8 cellular contexts compared by ENCODE assay signal in the genomic region with DNA sequence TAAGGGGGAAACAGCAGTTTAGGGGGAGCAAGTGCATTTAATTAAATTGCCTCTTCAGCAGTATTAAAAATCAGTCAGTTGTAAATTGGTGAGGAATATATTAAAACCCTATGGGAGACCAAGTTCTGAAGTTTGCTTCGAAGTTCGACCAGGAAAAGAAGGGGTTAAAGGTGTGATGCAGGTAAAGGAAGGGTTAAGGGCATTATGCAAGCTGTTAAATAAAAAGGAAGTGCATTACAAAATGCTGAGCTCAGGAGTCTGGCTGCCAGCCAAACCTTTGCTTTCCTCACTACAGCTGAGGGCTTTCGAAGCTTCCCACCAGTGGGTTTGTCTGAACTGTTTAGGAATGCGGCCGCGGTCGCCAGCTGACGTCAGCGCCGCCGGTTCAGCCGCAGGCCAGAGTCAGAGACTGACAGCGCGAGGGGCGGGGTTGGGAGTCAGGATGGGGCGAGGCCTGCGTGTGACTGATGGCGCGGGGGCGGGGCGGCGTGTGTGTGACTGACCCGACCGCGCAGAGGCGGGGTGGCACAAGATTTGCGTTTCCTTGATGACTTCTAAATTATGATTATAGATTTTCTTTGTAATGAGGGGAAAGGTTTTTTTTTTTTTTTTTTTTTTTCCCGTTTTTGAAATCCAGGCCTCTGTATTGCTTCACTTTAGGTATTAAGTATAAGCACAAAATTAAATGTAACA.
DNase-seq lines count a peak whose midpoint lies in the region; ATAC-seq and TF ChIP-seq lines count a peak whose summit lies in the region.

No MANE protein-coding gene starts in this region.

- TF ChIP-seq CTCF in DND-41 (IDR thresholded peaks at IDR 0.05; ENCODE audit: borderline replicate concordance, extremely low read depth, low read length, poor library complexity, severe bottlenecking) (no peak), Peyer's patch (IDR thresholded peaks at IDR 0.05) (no peak)

- no peak for TF ChIP-seq POLR2A in Peyer's patch (IDR thresholded peaks at IDR 0.05)

- no peaks in the 10 kb centered on the region for H3K9me3 ChIP-seq in DND-41 (ENCODE audit: insufficient read depth, low read length, severe bottlenecking)
- no peaks in the 10 kb centered on the region for H3K9me3 ChIP-seq in Peyer's patch
- H3K9me3 ChIP-seq in mucosa of rectum (ENCODE audit: control insufficient read depth in 2 of 2, low read length in 2 of 2), result no peaks in the 10 kb centered on the region

- no peak overlapping the region for H2AFZ ChIP-seq in DND-41 (ENCODE audit: low read depth, low read length)

- H3K4me1 ChIP-seq in DND-41 (ENCODE audit: insufficient read depth, low read length) (peaks cover 15% of the 10 kb centered on the region), Peyer's patch (peaks cover 0 to 16% (median 3%) of the 10 kb centered on the region in 4 donors), mucosa of rectum (ENCODE audit: control insufficient read depth in 2 of 2, insufficient read depth in 2 of 2, low read length in 2 of 2) (peaks cover 9 to 12% of the 10 kb centered on the region in 2 donors)

- ATAC-seq in DND-41 (ENCODE audit: insufficient read depth, low read depth) (peak; percentile 100), esophagus mucosa (peak; percentile 100)
- peak; percentile 98 to 99 for ATAC-seq in activated T-cell treated with anti-CD3 and anti-CD28 coated beads, Interleukin-2, amount 50 U/mL, for 72 hours (replicated peaks in 1 of 2)

- H3K4me2 ChIP-seq in DND-41 (ENCODE audit: insufficient read depth, low read length), result peak overlapping the region; percentile 64

- DNase-seq in DND-41, result peak; percentile 94
- peak; percentile 99 for DNase-seq in H4 (ENCODE audit: low spot score)
- peak; percentile 95 to 97 for DNase-seq in Kasumi-1 (lab: John Stamatoyannopoulos, UW)
- peak; percentile 99 to 100 (median 99) for DNase-seq in Peyer's patch
- DNase-seq in activated T-cell treated with anti-CD3 and anti-CD28 coated beads, Interleukin-2, amount 50 U/mL, for 72 hours, result peak; percentile 97 to 98
- peak; percentile 98 for DNase-seq in stimulated activated CD8-positive, alpha-beta memory T cell treated with anti-CD3 and anti-CD28 coated beads, Interleukin-4, amount 100 ng/mL, for 24 hours (ENCODE audit: low read depth)

- H4K20me1 ChIP-seq in DND-41 (ENCODE audit: insufficient read depth, low read length), result peaks cover 6% of the 10 kb centered on the region; the same call in 1 of the 2 replicates

- H3K9ac ChIP-seq in DND-41 (ENCODE audit: low read depth, low read length), result peak overlapping the region; percentile 35; the same call in 1 of the 2 replicates
- peak overlapping the region; percentile 60 to 64 for H3K9ac ChIP-seq in mucosa of rectum (ENCODE audit: low read depth in 1 of 2, low read length in 2 of 2)

- H3K4me3 ChIP-seq in DND-41 (ENCODE audit: low read depth in 1 of 2, low read length in 2 of 2) (peak overlapping the region in 1 of 2 experiments; percentile 49; a peak in 2 of 4 replicates), Peyer's patch (peak overlapping the region in 2 of 4 donors; percentile 25 to 32), mucosa of rectum (ENCODE audit: low read length in 2 of 2) (peak overlapping the region; percentile 64 to 67)

- H3K4me3 Mint-ChIP-seq in activated T-cell treated with anti-CD3 and anti-CD28 coated beads, Interleukin-2, amount 50 U/mL, for 72 hours, result peak overlapping the region; percentile 73 to 74

- H3K79me2 ChIP-seq in DND-41 (ENCODE audit: insufficient read depth, low read length), result no peaks in the 10 kb centered on the region

- no peak overlapping the region for H3K27ac ChIP-seq in DND-41 (ENCODE audit: low read length)
- peak overlapping the region in 3 of 4 donors; percentile 21 to 58 (median 55) for H3K27ac ChIP-seq in Peyer's patch
- peak overlapping the region; percentile 46 to 69 for H3K27ac ChIP-seq in mucosa of rectum (ENCODE audit: low read depth in 2 of 2, low read length in 2 of 2)

- H3K27ac Mint-ChIP-seq in activated T-cell treated with anti-CD3 and anti-CD28 coated beads, Interleukin-2, amount 50 U/mL, for 72 hours, result peak overlapping the region; percentile 69

- no peaks in the 10 kb centered on the region for H3K27me3 Mint-ChIP-seq in activated T-cell treated with anti-CD3 and anti-CD28 coated beads, Interleukin-2, amount 50 U/mL, for 72 hours (ENCODE audit: low read depth)

- H3K9me3 Mint-ChIP-seq in activated T-cell treated with anti-CD3 and anti-CD28 coated beads, Interleukin-2, amount 50 U/mL, for 72 hours, result no peaks in the 10 kb centered on the region

- H3K27me3 ChIP-seq in DND-41 (ENCODE audit: insufficient read depth, low read length, poor library complexity), result no peaks in the 10 kb centered on the region
- no peaks in the 10 kb centered on the region for H3K27me3 ChIP-seq in Peyer's patch
- no peaks in the 10 kb centered on the region for H3K27me3 ChIP-seq in mucosa of rectum (ENCODE audit: control insufficient read depth in 2 of 2, insufficient read depth in 2 of 2, low read length in 2 of 2)

- H3K36me3 Mint-ChIP-seq in activated T-cell treated with anti-CD3 and anti-CD28 coated beads, Interleukin-2, amount 50 U/mL, for 72 hours (ENCODE audit: insufficient read depth in 2 of 2), result no peaks in the 10 kb centered on the region

- H3K36me3 ChIP-seq in DND-41 (ENCODE audit: insufficient read depth, low read length) (no peaks in the 10 kb centered on the region), Peyer's patch (no peaks in the 10 kb centered on the region), mucosa of rectum (ENCODE audit: control insufficient read depth in 2 of 2, insufficient read depth in 2 of 2, low read length in 2 of 2) (peaks cover 0 to 2% of the 10 kb centered on the region in 2 donors)

- peaks cover 44% of the 10 kb centered on the region for H3K4me1 Mint-ChIP-seq in activated T-cell treated with anti-CD3 and anti-CD28 coated beads, Interleukin-2, amount 50 U/mL, for 72 hours (ENCODE audit: low read depth)
